1 cellular context compared by ENCODE assay signal in the genomic region with DNA sequence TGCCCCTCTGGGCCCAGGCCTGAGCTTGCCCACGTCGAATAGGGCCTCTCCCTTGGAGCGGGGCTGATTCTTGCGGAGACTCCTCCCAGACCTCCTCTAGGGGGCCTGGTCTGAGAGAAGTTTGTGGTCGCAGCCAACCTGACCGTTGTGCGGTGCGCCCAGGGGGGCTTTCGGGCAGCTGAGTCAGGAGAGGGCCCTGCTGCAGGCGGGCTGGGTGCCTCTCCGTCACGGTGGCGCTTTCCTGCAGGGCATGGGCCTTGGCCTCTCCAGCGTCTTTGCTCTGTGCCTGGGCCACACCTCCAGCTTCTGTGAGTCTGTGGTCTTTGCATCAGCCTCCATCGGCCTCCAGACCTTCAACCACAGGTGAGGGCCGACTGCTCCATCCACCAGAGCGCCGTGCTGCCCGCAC.
TF ChIP-seq lines count a peak whose summit lies in the region.

No MANE protein-coding gene starts in this region.

TF ChIP-seq in K562, 482 proteins besides CTCF, POLR2A, EP300 and RAD21:
- no peak for TF ChIP-seq TAF9B (IDR thresholded peaks at IDR 0.05; ENCODE audit: partially characterized antibody)
- no peak for TF ChIP-seq KAT8 (IDR thresholded peaks at IDR 0.05; ENCODE audit: low read depth)
- TF ChIP-seq MTA1 (IDR thresholded peaks at IDR 0.05; ENCODE audit: borderline replicate concordance) = no peak
- TF ChIP-seq C11orf30 (IDR thresholded peaks at IDR 0.05; ENCODE audit: low read depth) = no peak
- TF ChIP-seq GABPA (tag; conservative IDR thresholded peaks at IDR 0.05; ENCODE audit: low read depth) = no peak
- no peak for TF ChIP-seq GABPB2 (CRISPR knock-in tag; conservative IDR thresholded peaks at IDR 0.05)
- TF ChIP-seq, protein P1, sequence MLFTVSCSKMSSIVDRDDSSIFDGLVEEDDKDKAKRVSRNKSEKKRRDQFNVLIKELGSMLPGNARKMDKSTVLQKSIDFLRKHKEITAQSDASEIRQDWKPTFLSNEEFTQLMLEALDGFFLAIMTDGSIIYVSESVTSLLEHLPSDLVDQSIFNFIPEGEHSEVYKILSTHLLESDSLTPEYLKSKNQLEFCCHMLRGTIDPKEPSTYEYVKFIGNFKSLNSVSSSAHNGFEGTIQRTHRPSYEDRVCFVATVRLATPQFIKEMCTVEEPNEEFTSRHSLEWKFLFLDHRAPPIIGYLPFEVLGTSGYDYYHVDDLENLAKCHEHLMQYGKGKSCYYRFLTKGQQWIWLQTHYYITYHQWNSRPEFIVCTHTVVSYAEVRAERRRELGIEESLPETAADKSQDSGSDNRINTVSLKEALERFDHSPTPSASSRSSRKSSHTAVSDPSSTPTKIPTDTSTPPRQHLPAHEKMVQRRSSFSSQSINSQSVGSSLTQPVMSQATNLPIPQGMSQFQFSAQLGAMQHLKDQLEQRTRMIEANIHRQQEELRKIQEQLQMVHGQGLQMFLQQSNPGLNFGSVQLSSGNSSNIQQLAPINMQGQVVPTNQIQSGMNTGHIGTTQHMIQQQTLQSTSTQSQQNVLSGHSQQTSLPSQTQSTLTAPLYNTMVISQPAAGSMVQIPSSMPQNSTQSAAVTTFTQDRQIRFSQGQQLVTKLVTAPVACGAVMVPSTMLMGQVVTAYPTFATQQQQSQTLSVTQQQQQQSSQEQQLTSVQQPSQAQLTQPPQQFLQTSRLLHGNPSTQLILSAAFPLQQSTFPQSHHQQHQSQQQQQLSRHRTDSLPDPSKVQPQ (CRISPR knock-in tag; IDR thresholded peaks at IDR 0.05; ENCODE audit: borderline replicate concordance) = no peak
- TF ChIP-seq, protein P2, sequence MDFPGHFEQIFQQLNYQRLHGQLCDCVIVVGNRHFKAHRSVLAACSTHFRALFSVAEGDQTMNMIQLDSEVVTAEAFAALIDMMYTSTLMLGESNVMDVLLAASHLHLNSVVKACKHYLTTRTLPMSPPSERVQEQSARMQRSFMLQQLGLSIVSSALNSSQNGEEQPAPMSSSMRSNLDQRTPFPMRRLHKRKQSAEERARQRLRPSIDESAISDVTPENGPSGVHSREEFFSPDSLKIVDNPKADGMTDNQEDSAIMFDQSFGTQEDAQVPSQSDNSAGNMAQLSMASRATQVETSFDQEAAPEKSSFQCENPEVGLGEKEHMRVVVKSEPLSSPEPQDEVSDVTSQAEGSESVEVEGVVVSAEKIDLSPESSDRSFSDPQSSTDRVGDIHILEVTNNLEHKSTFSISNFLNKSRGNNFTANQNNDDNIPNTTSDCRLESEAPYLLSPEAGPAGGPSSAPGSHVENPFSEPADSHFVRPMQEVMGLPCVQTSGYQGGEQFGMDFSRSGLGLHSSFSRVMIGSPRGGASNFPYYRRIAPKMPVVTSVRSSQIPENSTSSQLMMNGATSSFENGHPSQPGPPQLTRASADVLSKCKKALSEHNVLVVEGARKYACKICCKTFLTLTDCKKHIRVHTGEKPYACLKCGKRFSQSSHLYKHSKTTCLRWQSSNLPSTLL (IDR thresholded peaks at IDR 0.05) = no peak
- TF ChIP-seq CBFA2T3 (IDR thresholded peaks at IDR 0.05) = no peak
- TF ChIP-seq ZNF551 (CRISPR knock-in tag; IDR thresholded peaks at IDR 0.05) = no peak
- no peak for TF ChIP-seq POLR2G (IDR thresholded peaks at IDR 0.05; ENCODE audit: low read depth, low read length)
- no peak for TF ChIP-seq PTRF (tag; IDR thresholded peaks at IDR 0.05)
- no peak for TF ChIP-seq ZNF12 (CRISPR knock-in tag; IDR thresholded peaks at IDR 0.05)
- TF ChIP-seq, protein P3, sequence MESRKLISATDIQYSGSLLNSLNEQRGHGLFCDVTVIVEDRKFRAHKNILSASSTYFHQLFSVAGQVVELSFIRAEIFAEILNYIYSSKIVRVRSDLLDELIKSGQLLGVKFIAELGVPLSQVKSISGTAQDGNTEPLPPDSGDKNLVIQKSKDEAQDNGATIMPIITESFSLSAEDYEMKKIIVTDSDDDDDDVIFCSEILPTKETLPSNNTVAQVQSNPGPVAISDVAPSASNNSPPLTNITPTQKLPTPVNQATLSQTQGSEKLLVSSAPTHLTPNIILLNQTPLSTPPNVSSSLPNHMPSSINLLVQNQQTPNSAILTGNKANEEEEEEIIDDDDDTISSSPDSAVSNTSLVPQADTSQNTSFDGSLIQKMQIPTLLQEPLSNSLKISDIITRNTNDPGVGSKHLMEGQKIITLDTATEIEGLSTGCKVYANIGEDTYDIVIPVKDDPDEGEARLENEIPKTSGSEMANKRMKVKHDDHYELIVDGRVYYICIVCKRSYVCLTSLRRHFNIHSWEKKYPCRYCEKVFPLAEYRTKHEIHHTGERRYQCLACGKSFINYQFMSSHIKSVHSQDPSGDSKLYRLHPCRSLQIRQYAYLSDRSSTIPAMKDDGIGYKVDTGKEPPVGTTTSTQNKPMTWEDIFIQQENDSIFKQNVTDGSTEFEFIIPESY (CRISPR knock-in tag; IDR thresholded peaks at IDR 0.05) = no peak
- no peak for TF ChIP-seq MBD2 (IDR thresholded peaks at IDR 0.05; ENCODE audit: borderline replicate concordance, low read depth)
